8 cellular contexts compared by ENCODE assay signal in the genomic region with DNA sequence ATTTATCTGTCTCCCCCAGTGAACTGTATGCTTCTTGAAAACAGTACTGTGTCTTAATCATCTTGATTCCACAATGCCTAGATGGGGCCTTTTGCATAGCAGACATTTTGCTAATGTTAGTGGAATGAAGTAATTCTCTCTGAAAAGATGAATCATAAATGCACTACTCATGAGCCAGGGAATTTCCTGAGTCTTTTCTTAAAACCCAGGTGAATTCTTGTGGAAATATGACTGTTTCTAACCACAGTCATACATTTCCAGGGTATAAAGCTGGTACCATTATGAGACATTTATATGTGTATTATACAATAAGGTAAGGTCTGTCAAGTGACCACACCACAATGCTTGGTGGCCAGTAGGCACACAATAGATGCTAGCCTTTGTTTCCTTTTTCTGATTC. TPM values are rescaled to one million over a fixed set of nuclear protein-coding genes. Genes with fewer than 3 reads are reported as not detected.
DNase-seq lines count a peak whose midpoint lies in the region; ATAC-seq, FAIRE-seq and TF ChIP-seq lines count a peak whose summit lies in the region.

No MANE protein-coding gene starts in this region.

- no peak; a peak in 1 of 5 replicates for TF ChIP-seq EP300 in A549 (IDR thresholded peaks at IDR 0.05)

- H3K4me2 ChIP-seq in A549: peak overlapping the region; percentile 51

- no peak for TF ChIP-seq RAD21 in A549 (conservative IDR thresholded peaks at IDR 0.05 in 1 of 2, IDR thresholded peaks at IDR 0.05 in 1 of 2)

- DNase-seq in A549 (ENCODE audit: low read depth in 1 of 2, low spot score in 1 of 2) (peak; percentile 28 to 53), RPMI7951 (ENCODE audit: low read depth) (peak; percentile 79), fibroblast of villous mesenchyme (ENCODE audit: low read depth) (peak; percentile 78), superior temporal gyrus (ENCODE audit: extremely low spot score) (peak; percentile 48), activated gamma-delta T cell (lab: John Stamatoyannopoulos, UW) (no peak)

- POLR2A ChIA-PET in A549 (lab: Yijun Ruan, JAX): no interaction called here

- H3K4me3 ChIP-seq in A549 (no peak overlapping the region), fibroblast of villous mesenchyme (ENCODE audit: low read depth, low read length) (no peak overlapping the region)

- no peak for TF ChIP-seq POLR2A in A549 (IDR thresholded peaks at IDR 0.05; ENCODE audit: low read length)

- H3K9me3 ChIP-seq in A549: no peaks in the 10 kb centered on the region

- CTCF ChIA-PET in A549 (lab: Yijun Ruan, JAX): interaction anchor here (0.8 to 2.1 kb wide), 2 partner anchors 31 to 77 kb away, joined by 3 to 6 read pairs; no protein-coding TSS in a partner anchor

- TF ChIP-seq CTCF in A549 (IDR thresholded peaks at IDR 0.05) (no peak), fibroblast of villous mesenchyme (IDR thresholded peaks at IDR 0.05; ENCODE audit: insufficient read depth, low read depth, low read length) (no peak)

- H3K4me1 ChIP-seq in A549: peaks cover 48% of the 10 kb centered on the region

- peak; percentile 7 for FAIRE-seq in A549 (lab: Jason Lieb, UNC)

- ATAC-seq in A549 (peak; percentile 91 to 92), GM19395 (IDR thresholded peaks at IDR 0.05; ENCODE audit: unreplicated experiment) (peak; percentile 52), HG02938 (IDR thresholded peaks at IDR 0.05; ENCODE audit: unreplicated experiment) (no peak), GM18909 (IDR thresholded peaks at IDR 0.05; ENCODE audit: poor library complexity, unreplicated experiment) (no peak)

- peak overlapping the region; percentile 50 to 80 for H3K27ac ChIP-seq in A549

TF ChIP-seq in A549, 52 proteins besides CTCF, POLR2A, EP300 and RAD21:
- peak in 1 of 2 experiments; percentile 12; a peak in 1 of 4 replicates for TF ChIP-seq CEBPB (IDR thresholded peaks at IDR 0.05)
- TF ChIP-seq GATA3 (IDR thresholded peaks at IDR 0.05; ENCODE audit: borderline replicate concordance): peak; percentile 50; the same call in 1 of the 2 replicates
- TF ChIP-seq, protein P1, sequence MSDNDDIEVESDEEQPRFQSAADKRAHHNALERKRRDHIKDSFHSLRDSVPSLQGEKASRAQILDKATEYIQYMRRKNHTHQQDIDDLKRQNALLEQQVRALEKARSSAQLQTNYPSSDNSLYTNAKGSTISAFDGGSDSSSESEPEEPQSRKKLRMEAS (IDR thresholded peaks at IDR 0.05): no peak
- TF ChIP-seq FOSL2 (IDR thresholded peaks at IDR 0.05): peak; percentile 60; the same call in 1 of the 2 replicates
- TF ChIP-seq FOSL2 (CRISPR knock-in tag; IDR thresholded peaks at IDR 0.05): peak; percentile 76
- TF ChIP-seq JUNB (IDR thresholded peaks at IDR 0.05): peak; percentile 80
- peak; percentile 15 for TF ChIP-seq MAFK (IDR thresholded peaks at IDR 0.05; ENCODE audit: partially characterized antibody)
- TF ChIP-seq, protein P2, sequence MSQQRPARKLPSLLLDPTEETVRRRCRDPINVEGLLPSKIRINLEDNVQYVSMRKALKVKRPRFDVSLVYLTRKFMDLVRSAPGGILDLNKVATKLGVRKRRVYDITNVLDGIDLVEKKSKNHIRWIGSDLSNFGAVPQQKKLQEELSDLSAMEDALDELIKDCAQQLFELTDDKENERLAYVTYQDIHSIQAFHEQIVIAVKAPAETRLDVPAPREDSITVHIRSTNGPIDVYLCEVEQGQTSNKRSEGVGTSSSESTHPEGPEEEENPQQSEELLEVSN (IDR thresholded peaks at IDR 0.05; ENCODE audit: borderline replicate concordance, low read depth): no peak

RNA-seq across cellular contexts. Expression of a gene that starts 5.5 kb away (rescaled TPM):
- polyA plus RNA-seq in A549 (2011; rRNA removed) (not detected in 2 replicates), A549 (2017; fragmentation: RNase III; extraction: RNeasy Plus Mini Kit Qiagen cat#74134 plus additional on column Dnase treatment) (not detected in 3 replicates)
- polyA plus RNA-seq in A549 (2012; cell fraction: cytosol; rRNA removed): not detected in 2 replicates
- polyA plus RNA-seq in A549 (2012; cell fraction: nucleus; rRNA removed): not detected in 2 replicates
- polyA minus RNA-seq in A549 (2011; rRNA and poly(A)+ RNA removed): not detected in 2 replicates
- total RNA-seq in RPMI7951 (2014; rRNA removed; shearing (Covaris generic)): 0.10 and 0.36 TPM in 2 replicates
- total RNA-seq in fibroblast of villous mesenchyme: 0.32 and 0.43 TPM in 2 replicates

Comparison
In these comparisons a context has a peak if more than half of its experiments do, and no peak if none do; other contexts are left out.
1. ATAC-seq: peak in A549 (2 of 2) and GM19395 (single experiment); none in HG02938 (single experiment) and GM18909 (single experiment).